ENCODE assay signal across 8 cellular contexts in the genomic region with DNA sequence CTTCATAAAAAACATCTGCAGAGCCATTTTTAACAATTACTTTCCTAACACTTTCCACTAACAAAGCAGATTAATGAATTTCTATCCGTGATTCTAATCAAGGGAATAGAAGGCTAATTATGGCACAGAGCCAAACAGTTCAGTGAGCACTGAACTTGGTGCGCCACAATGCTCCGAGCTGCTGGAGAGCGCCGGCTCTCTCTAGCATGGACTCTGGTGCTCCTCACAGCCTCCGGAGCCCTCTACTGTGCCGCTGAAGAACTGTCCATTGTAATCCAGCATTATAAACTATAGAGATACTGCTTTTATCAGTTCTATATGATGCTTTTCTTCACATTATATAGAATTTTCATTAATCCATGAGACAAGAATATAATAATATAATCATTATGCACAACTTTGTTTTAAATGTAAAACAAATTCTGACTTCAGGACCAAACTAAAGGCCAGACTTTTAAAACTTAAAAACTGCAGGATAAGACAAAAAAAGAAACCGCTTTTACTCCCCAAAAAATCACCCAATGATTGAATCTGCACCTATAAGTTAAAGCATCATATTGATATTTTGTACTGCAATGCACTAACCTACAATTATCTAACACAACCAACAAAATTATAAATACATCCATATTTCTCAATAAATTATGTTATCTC.
A peak's percentile ranks its signal among the peaks of the same experiment; 100 is the strongest.
DNase-seq lines count a peak whose midpoint lies in the region; ATAC-seq, FAIRE-seq and TF ChIP-seq lines count a peak whose summit lies in the region.

No MANE protein-coding gene starts in this region.

- H3K4me3 ChIP-seq in Caco-2 (ENCODE audit: low read depth, low read length) (no peak overlapping the region), SK-N-SH (ENCODE audit: low read depth in 2 of 2, low read length in 1 of 2) (no peak overlapping the region), pancreas (no peak overlapping the region)

- H3K9me3 Mint-ChIP-seq in Caco-2 (ENCODE audit: unreplicated experiment) = peaks cover 22% of the 10 kb centered on the region

- no peaks in the 10 kb centered on the region for H3K27me3 Mint-ChIP-seq in Caco-2 (ENCODE audit: insufficient read depth, unreplicated experiment)

- peaks cover 25% of the 10 kb centered on the region for H3K36me3 Mint-ChIP-seq in Caco-2 (ENCODE audit: insufficient read depth, unreplicated experiment)

- no peak overlapping the region for H3K9ac ChIP-seq in SK-N-SH

- CTCF ChIA-PET in Caco-2 (lab: Charles Lee) = interaction anchor here (0.8 to 1.6 kb wide), 6 partner anchors 12 to 123 kb away, joined by 3 to 11 read pairs (median 4); no protein-coding TSS in a partner anchor
- CTCF ChIA-PET in SK-N-SH (lab: Yijun Ruan, JAX) = interaction anchor here (0.6 to 3.7 kb wide), 31 partner anchors 9 to 995 kb away, joined by 3 to 25 read pairs (median 4); no protein-coding TSS in a partner anchor

- DNase-seq in Caco-2 (peak; percentile 73 to 78), LoVo (ENCODE audit: low spot score) (peak; percentile 60), SK-N-SH (peak; percentile 79), fibroblast of the conjunctiva (ENCODE audit: low read depth) (peak; percentile 71), pancreas (peak; percentile 47 to 86 (median 64))
- DNase-seq in activated T-cell treated with anti-CD3 and anti-CD28 coated beads, Interleukin-2, amount 50 U/mL, for 48 hours = no peak

- peaks cover 7% of the 10 kb centered on the region for H3F3A ChIP-seq in SK-N-SH (replicated peaks; ENCODE audit: insufficient read depth)

- H3K4me1 Mint-ChIP-seq in Caco-2 (ENCODE audit: low read depth, unreplicated experiment) = peaks cover 30% of the 10 kb centered on the region

- POLR2A ChIA-PET in Caco-2 (lab: Charles Lee) (no interaction called here), SK-N-SH (lab: Yijun Ruan, JAX) (no interaction called here)

- H3K36me3 ChIP-seq in Caco-2 (ENCODE audit: control insufficient read depth, insufficient read depth, low read length) (no peaks in the 10 kb centered on the region; the same call in 1 of the 2 replicates), SK-N-SH (replicated peaks in 1 of 2; ENCODE audit: control insufficient read depth in 1 of 2, insufficient read depth in 2 of 2, low read length in 1 of 2) (peaks cover 20 to 22% of the 10 kb centered on the region in 2 experiments), pancreas (no peaks in the 10 kb centered on the region)

- H3K27me3 ChIP-seq in Caco-2 (replicated peaks; ENCODE audit: control insufficient read depth, insufficient read depth, low read length) = no peaks in the 10 kb centered on the region
- no peaks in the 10 kb centered on the region for H3K27me3 ChIP-seq in SK-N-SH (ENCODE audit: insufficient read depth)
- no peaks in the 10 kb centered on the region for H3K27me3 ChIP-seq in pancreas

- no peak overlapping the region for H3K4me3 Mint-ChIP-seq in Caco-2 (ENCODE audit: unreplicated experiment)

- peaks cover 20% of the 10 kb centered on the region for H3K4me1 ChIP-seq in Caco-2
- H3K4me1 ChIP-seq in SK-N-SH (ENCODE audit: control insufficient read depth in 1 of 2, insufficient read depth in 2 of 2, low read depth in 1 of 2, low read length in 1 of 2) = peaks cover 0 to 13% of the 10 kb centered on the region in 2 experiments; a peak in 2 of 4 replicates
- H3K4me1 ChIP-seq in pancreas = no peaks in the 10 kb centered on the region

- TF ChIP-seq EP300 in SK-N-SH (IDR thresholded peaks at IDR 0.05; ENCODE audit: borderline replicate concordance in 1 of 2, low read depth in 1 of 2, low read length in 1 of 2) = peak in 1 of 2 experiments; percentile 39; a peak in 1 of 4 replicates

- BruUV-seq in Caco-2 (replicated peaks; lab: Mats Ljungman, UMichigan) = no TSS peak

- ATAC-seq in pancreas (peak; percentile 90 to 100 (median 99)), HG03460 (IDR thresholded peaks at IDR 0.05; ENCODE audit: unreplicated experiment) (no peak), GM21825 (IDR thresholded peaks at IDR 0.05; ENCODE audit: unreplicated experiment) (no peak)

- H2AFZ ChIP-seq in SK-N-SH (ENCODE audit: low read depth) = peak overlapping the region; percentile 40; the same call in 1 of the 2 replicates

- H3K9me3 ChIP-seq in Caco-2 (peaks cover 21% of the 10 kb centered on the region), SK-N-SH (peaks cover 6% of the 10 kb centered on the region; the same call in 1 of the 2 replicates), pancreas (no peaks in the 10 kb centered on the region)

- no peaks in the 10 kb centered on the region for H3K9me2 ChIP-seq in SK-N-SH

- 24% methylated on average over 8 of the region's 8 CpGs for WGBS in SK-N-SH (ENCODE audit: low lambda C conversion rate)
- 18 to 19% methylated on average over 8 of the region's 8 CpGs for WGBS in pancreas, 2 donors

- no peaks in the 10 kb centered on the region for H3K79me2 ChIP-seq in SK-N-SH (ENCODE audit: insufficient read depth)

- H3K27ac Mint-ChIP-seq in Caco-2 (ENCODE audit: unreplicated experiment) = no peak overlapping the region

- TF ChIP-seq RAD21 in SK-N-SH (IDR thresholded peaks at IDR 0.05; ENCODE audit: low read length) = peak; percentile 99

- TF ChIP-seq CTCF in Caco-2 (IDR thresholded peaks at IDR 0.05; ENCODE audit: insufficient read depth in 1 of 2, low read depth in 1 of 2, low read length in 1 of 2, severe bottlenecking in 1 of 2, unreplicated experiment in 1 of 2) = peak; percentile 68 to 79
- peak; percentile 90 for TF ChIP-seq CTCF in SK-N-SH (IDR thresholded peaks at IDR 0.05)
- TF ChIP-seq CTCF in pancreas (IDR thresholded peaks at IDR 0.05) = peak in 3 of 4 donors; percentile 57 to 66 (median 65)

- intact Hi-C loops in Caco-2 (cut with micrococcal nuclease; ENCODE audit: unreplicated experiment) = loop anchor here (1.0 to 10.0 kb wide), 6 partner anchors 53 to 967 kb away; no protein-coding TSS in a partner anchor
- intact Hi-C loops in pancreas (cut with DNase I) = loop anchor here in 1 of 3 donors (10.0 kb wide), 1 partner anchor 949 kb away; a partner anchor contains a TSS

- peak; percentile 91 for FAIRE-seq in pancreas (lab: Jason Lieb, UNC)

- H3K4me2 ChIP-seq in SK-N-SH = no peak overlapping the region

- H3K27ac ChIP-seq in SK-N-SH (ENCODE audit: low read depth in 2 of 2, low read length in 1 of 2) = peak overlapping the region in 1 of 2 experiments; percentile 41; a peak in 1 of 4 replicates
- no peak overlapping the region for H3K27ac ChIP-seq in pancreas

- H4K20me1 ChIP-seq in SK-N-SH (ENCODE audit: insufficient read depth) = no peaks in the 10 kb centered on the region; the same call in none of the 2 replicates

TF ChIP-seq in SK-N-SH, 30 proteins besides CTCF, POLR2A, EP300 and RAD21:
- TF ChIP-seq SMC3 (IDR thresholded peaks at IDR 0.05; ENCODE audit: low read depth, low read length) (peak; percentile 93), JUND (IDR thresholded peaks at IDR 0.05) (no peak), ELF1 (IDR thresholded peaks at IDR 0.05) (no peak), SIN3A (IDR thresholded peaks at IDR 0.05; ENCODE audit: borderline replicate concordance, low read depth, low read length) (no peak), TEAD4 (IDR thresholded peaks at IDR 0.05; ENCODE audit: borderline replicate concordance, insufficient read depth) (no peak), CHD2 (IDR thresholded peaks at IDR 0.05; ENCODE audit: low read length, partially characterized antibody) (peak; percentile 72), RXRA (IDR thresholded peaks at IDR 0.05; ENCODE audit: borderline replicate concordance, low read depth) (no peak), RCOR1 (IDR thresholded peaks at IDR 0.05; ENCODE audit: low read length) (peak; percentile 74), NFIC (IDR thresholded peaks at IDR 0.05; ENCODE audit: borderline replicate concordance) (peak; percentile 86), FOSL2 (IDR thresholded peaks at IDR 0.05; ENCODE audit: borderline replicate concordance, low read depth) (no peak), RFX5 (IDR thresholded peaks at IDR 0.05; ENCODE audit: low read length) (no peak)
- TF ChIP-seq, protein P1, sequence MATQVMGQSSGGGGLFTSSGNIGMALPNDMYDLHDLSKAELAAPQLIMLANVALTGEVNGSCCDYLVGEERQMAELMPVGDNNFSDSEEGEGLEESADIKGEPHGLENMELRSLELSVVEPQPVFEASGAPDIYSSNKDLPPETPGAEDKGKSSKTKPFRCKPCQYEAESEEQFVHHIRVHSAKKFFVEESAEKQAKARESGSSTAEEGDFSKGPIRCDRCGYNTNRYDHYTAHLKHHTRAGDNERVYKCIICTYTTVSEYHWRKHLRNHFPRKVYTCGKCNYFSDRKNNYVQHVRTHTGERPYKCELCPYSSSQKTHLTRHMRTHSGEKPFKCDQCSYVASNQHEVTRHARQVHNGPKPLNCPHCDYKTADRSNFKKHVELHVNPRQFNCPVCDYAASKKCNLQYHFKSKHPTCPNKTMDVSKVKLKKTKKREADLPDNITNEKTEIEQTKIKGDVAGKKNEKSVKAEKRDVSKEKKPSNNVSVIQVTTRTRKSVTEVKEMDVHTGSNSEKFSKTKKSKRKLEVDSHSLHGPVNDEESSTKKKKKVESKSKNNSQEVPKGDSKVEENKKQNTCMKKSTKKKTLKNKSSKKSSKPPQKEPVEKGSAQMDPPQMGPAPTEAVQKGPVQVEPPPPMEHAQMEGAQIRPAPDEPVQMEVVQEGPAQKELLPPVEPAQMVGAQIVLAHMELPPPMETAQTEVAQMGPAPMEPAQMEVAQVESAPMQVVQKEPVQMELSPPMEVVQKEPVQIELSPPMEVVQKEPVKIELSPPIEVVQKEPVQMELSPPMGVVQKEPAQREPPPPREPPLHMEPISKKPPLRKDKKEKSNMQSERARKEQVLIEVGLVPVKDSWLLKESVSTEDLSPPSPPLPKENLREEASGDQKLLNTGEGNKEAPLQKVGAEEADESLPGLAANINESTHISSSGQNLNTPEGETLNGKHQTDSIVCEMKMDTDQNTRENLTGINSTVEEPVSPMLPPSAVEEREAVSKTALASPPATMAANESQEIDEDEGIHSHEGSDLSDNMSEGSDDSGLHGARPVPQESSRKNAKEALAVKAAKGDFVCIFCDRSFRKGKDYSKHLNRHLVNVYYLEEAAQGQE (IDR thresholded peaks at IDR 0.05; ENCODE audit: low read depth, low read length) = peak; percentile 89
- TF ChIP-seq, protein P2, sequence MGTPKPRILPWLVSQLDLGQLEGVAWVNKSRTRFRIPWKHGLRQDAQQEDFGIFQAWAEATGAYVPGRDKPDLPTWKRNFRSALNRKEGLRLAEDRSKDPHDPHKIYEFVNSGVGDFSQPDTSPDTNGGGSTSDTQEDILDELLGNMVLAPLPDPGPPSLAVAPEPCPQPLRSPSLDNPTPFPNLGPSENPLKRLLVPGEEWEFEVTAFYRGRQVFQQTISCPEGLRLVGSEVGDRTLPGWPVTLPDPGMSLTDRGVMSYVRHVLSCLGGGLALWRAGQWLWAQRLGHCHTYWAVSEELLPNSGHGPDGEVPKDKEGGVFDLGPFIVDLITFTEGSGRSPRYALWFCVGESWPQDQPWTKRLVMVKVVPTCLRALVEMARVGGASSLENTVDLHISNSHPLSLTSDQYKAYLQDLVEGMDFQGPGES (IDR thresholded peaks at IDR 0.05; ENCODE audit: low read depth, low read length) = no peak

Comparison
In these comparisons a context has a peak if more than half of its experiments do, and no peak if none do; other contexts are left out.
1. DNase-seq: peak in Caco-2 (2 of 2), LoVo (single experiment), SK-N-SH (single experiment), fibroblast of the conjunctiva (single experiment) and pancreas (6 of 6); none in activated T-cell treated with anti-CD3 and anti-CD28 coated beads, Interleukin-2, amount 50 U/mL, for 48 hours (0 of 2).
2. ATAC-seq: peak in pancreas (4 of 4); none in HG03460 (single experiment) and GM21825 (single experiment).
3. Peak in every context shown above with its lines, with median percentiles within 50 percentile points of each other: CTCF ChIP-seq.